In genomic region chr9:93096811-93097382, GRCh38 we compare ENCODE assay signal across 1 cellular context.
TF ChIP-seq lines count a peak whose summit lies in the region.

No MANE protein-coding gene starts in this region.

TF ChIP-seq in endothelial cell of umbilical vein, 7 proteins besides CTCF, POLR2A, EP300 and RAD21:
- TF ChIP-seq POLR2AphosphoS5 (IDR thresholded peaks at IDR 0.05; ENCODE audit: insufficient read depth, low read depth, low read length) (no peak), MYC (IDR thresholded peaks at IDR 0.05; ENCODE audit: low read depth, low read length) (no peak), JUN (IDR thresholded peaks at IDR 0.05; ENCODE audit: borderline replicate concordance, insufficient read depth, insufficient read length, low read depth) (no peak), EZH2 (IDR thresholded peaks at IDR 0.05; ENCODE audit: borderline replicate concordance, low read depth, low read length, severe bottlenecking) (no peak), GATA2 (IDR thresholded peaks at IDR 0.05; ENCODE audit: insufficient read depth, insufficient read length, low read depth, low read length) (no peak), FOS (IDR thresholded peaks at IDR 0.05; ENCODE audit: borderline replicate concordance, insufficient read depth, low read length) (no peak), MAX (IDR thresholded peaks at IDR 0.05; ENCODE audit: insufficient read depth, insufficient read length) (no peak)
